18 cellular contexts compared by ENCODE assay signal in the genomic region with DNA sequence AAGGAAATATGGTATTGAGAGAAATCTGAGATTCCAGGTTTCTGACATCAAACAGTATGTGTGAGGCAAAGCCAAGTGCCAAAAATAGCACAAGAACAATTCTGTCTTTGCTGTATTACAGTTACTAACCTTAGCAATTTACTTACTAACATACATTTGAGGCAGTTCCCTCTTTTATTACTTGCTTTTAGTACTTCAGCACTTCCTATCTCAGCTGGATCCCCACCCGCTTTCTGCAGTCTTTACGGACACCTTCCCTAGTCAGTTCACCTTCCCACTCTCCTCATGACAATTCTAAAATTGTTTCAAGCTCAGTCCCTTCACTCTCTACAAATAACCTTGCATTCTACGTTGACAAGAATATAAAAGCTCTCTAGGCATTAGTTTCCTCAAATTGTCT.
"Had no signal": no experiment of that assay in that cellular context is flagged by ENCODE, and none has a peak within 500 bp of the region (broad histone marks: within the 10 kb centered on the region; RNA-seq: fewer than 3 reads in every experiment).

No MANE protein-coding gene starts in this region.

- H3K36me3 ChIP-seq: gastrocnemius medialis, heart right ventricle, left lung, tibial nerve, vagina had no signal

- H3K27me3 Mint-ChIP-seq: activated CD4-positive, alpha-beta memory T cell treated with anti-CD3 and anti-CD28 coated beads, Interleukin-2, amount 10 ng/mL, durations not matched to agents 7 days and 5 days; activated CD4-positive, alpha-beta T cell treated with anti-CD3 and anti-CD28 coated beads for 36 hours had no signal

- H3K27ac ChIP-seq: gastrocnemius medialis, heart right ventricle, left lung, tibial nerve, vagina had no signal

- ATAC-seq: activated CD4-positive, alpha-beta T cell treated with anti-CD3 and anti-CD28 coated beads for 36 hours; activated T-cell treated with anti-CD3 and anti-CD28 coated beads, Interleukin-2, amount 50 U/mL, for 4 hours; gastrocnemius medialis; heart right ventricle; left lung; natural killer cell treated with Interleukin-12 subunit alpha and Interleukin-12 subunit beta and Interleukin-15 and Interleukin-18, amount 100 ng/mL, for 72 hours had no signal

- H3K9me3 ChIP-seq: gastrocnemius medialis, vagina had no signal

- DNase-seq: activated CD4-positive, alpha-beta memory T cell treated with anti-CD3 and anti-CD28 coated beads, Interleukin-2, amount 10 ng/mL, durations not matched to agents 7 days and 5 days; activated CD4-positive, alpha-beta T cell treated with anti-CD3 and anti-CD28 coated beads for 36 hours; activated effector memory CD4-positive, alpha-beta T cell treated with anti-CD3 and anti-CD28 coated beads, Interleukin-2, amount 50 U/mL, for 16 hours; activated T-cell treated with anti-CD3 and anti-CD28 coated beads, Interleukin-2, amount 50 U/mL, for 4 hours; aorta; endodermal cell; erythroblast; gastrocnemius medialis; heart right ventricle; left lung; mammary epithelial cell; occipital lobe; stimulated activated CD4-positive, alpha-beta T cell treated with anti-CD3 and anti-CD28 coated beads, Interleukin-4, amount 100 ng/mL, for 24 hours; stimulated activated naive CD4-positive, alpha-beta T cell; T1000 had no signal

- H3K27ac Mint-ChIP-seq: activated CD4-positive, alpha-beta memory T cell treated with anti-CD3 and anti-CD28 coated beads, Interleukin-2, amount 10 ng/mL, durations not matched to agents 7 days and 5 days; endodermal cell; natural killer cell treated with Interleukin-12 subunit alpha and Interleukin-12 subunit beta and Interleukin-15 and Interleukin-18, amount 100 ng/mL, for 72 hours had no signal

- H3K4me3 ChIP-seq: gastrocnemius medialis, heart right ventricle, left lung, tibial nerve, vagina had no signal

- H3K27me3 ChIP-seq: gastrocnemius medialis, heart right ventricle, left lung, tibial nerve, vagina had no signal

- H3K4me1 ChIP-seq: gastrocnemius medialis, left lung, tibial nerve, vagina had no signal

- H3K4me3 Mint-ChIP-seq: activated CD4-positive, alpha-beta memory T cell treated with anti-CD3 and anti-CD28 coated beads, Interleukin-2, amount 10 ng/mL, durations not matched to agents 7 days and 5 days; activated CD4-positive, alpha-beta T cell treated with anti-CD3 and anti-CD28 coated beads for 36 hours; activated T-cell treated with anti-CD3 and anti-CD28 coated beads, Interleukin-2, amount 50 U/mL, for 4 hours; endodermal cell; natural killer cell treated with Interleukin-12 subunit alpha and Interleukin-12 subunit beta and Interleukin-15 and Interleukin-18, amount 100 ng/mL, for 72 hours had no signal
